In the genomic region with DNA sequence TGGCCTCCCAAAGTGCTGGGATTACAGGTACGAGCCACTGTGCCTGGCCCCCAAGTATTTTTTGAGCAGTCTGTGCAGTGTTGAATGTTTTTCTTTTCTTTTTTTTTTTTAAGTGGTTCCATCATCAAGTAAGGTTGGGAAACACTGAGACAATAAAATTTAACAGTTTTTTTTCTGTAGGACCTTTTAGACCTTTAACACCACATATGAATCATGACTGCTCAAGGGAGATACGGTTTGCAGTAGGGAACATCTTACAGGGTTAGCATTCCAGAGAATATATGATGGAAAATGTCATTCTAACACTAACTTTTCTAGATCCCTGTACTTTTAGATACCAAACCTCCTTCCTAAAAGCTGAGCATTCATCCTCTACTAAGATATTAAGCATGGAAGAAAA, we compare ENCODE assay signal across 26 cellular contexts. TPM values are rescaled to one million over a fixed set of nuclear protein-coding genes. Genes with fewer than 3 reads are reported as not detected.
A peak's percentile ranks its signal among the peaks of the same experiment; 100 is the strongest.
DNase-seq lines count a peak whose midpoint lies in the region; ATAC-seq and TF ChIP-seq lines count a peak whose summit lies in the region.
"Had no signal": no experiment of that assay in that cellular context is flagged by ENCODE, and none has a peak within 500 bp of the region (broad histone marks: within the 10 kb centered on the region; RNA-seq: fewer than 3 reads in every experiment).

No MANE protein-coding gene starts in this region.

- H3K79me2 ChIP-seq in fibroblast of lung (ENCODE audit: control insufficient read depth, insufficient read depth, low read length) (no peaks in the 10 kb centered on the region), OCI-LY7 (ENCODE audit: insufficient read depth, low read depth, low read length) (no peaks in the 10 kb centered on the region)

- H3K4me1 ChIP-seq in fibroblast of lung (ENCODE audit: control insufficient read depth, extremely low read depth, insufficient read depth, low read length) (no peaks in the 10 kb centered on the region), OCI-LY7 (ENCODE audit: insufficient read depth, low read length, poor library complexity, severe bottlenecking) (no peaks in the 10 kb centered on the region)
- H3K4me1 ChIP-seq: colonic mucosa, testis, uterus had no signal

- H3K27ac ChIP-seq in fibroblast of lung (ENCODE audit: insufficient read depth, low read length) = no peak overlapping the region
- H3K27ac ChIP-seq in OCI-LY7 (ENCODE audit: low read depth, low read length, poor library complexity, severe bottlenecking) = no peak overlapping the region
- H3K27ac ChIP-seq: colonic mucosa, testis, uterus had no signal

- TF ChIP-seq CTCF in fibroblast of lung (conservative IDR thresholded peaks at IDR 0.05 in 1 of 2, IDR thresholded peaks at IDR 0.05 in 1 of 2; ENCODE audit: low read depth in 1 of 2, low read length in 2 of 2) = no peak
- TF ChIP-seq CTCF in OCI-LY7 (conservative IDR thresholded peaks at IDR 0.05; ENCODE audit: low read length) = no peak

- BruUV-seq in OCI-LY7 (replicated peaks; lab: Mats Ljungman, UMichigan) = no TSS peak

- H2AFZ ChIP-seq in fibroblast of lung (ENCODE audit: low read length) (no peak overlapping the region), OCI-LY7 (ENCODE audit: low read length) (no peak overlapping the region)

- H3K9me2 ChIP-seq in OCI-LY7 (ENCODE audit: insufficient read depth, low read length) = no peaks in the 10 kb centered on the region

- ATAC-seq in GM19452 (IDR thresholded peaks at IDR 0.05; ENCODE audit: unreplicated experiment) = no peak
- ATAC-seq: left ventricle myocardium superior; sciatic nerve; stimulated activated effector memory CD8-positive, alpha-beta T cell treated with anti-CD3 and anti-CD28 coated beads, Interleukin-12 subunit alpha, Interleukin-12 subunit beta, amount 100 ng/mL, for 72 hours; WTC11 had no signal

- intact Hi-C loops in OCI-LY7 (cut with micrococcal nuclease; ENCODE audit: unreplicated experiment) = no loop called here

- no peaks in the 10 kb centered on the region for H3K27me3 ChIP-seq in fibroblast of lung (ENCODE audit: control insufficient read depth, insufficient read depth, low read length)
- H3K27me3 ChIP-seq: colonic mucosa, testis, uterus had no signal

- H3K9ac ChIP-seq in fibroblast of lung (ENCODE audit: insufficient read depth, low read length) = no peak overlapping the region

- H3K36me3 ChIP-seq in fibroblast of lung (ENCODE audit: control insufficient read depth, insufficient read depth, low read length) (peaks cover 2% of the 10 kb centered on the region), OCI-LY7 (ENCODE audit: insufficient read depth, low read length) (peaks cover 40% of the 10 kb centered on the region)
- H3K36me3 ChIP-seq: colonic mucosa, uterus had no signal

- POLR2A ChIA-PET in OCI-LY7 (lab: Charles Lee) = no interaction called here

- CTCF ChIA-PET in OCI-LY7 (lab: Charles Lee; ENCODE audit: unreplicated experiment) = no interaction called here

- DNase-seq in EL = peak; percentile 72
- DNase-seq in LHCN-M2 (ENCODE audit: low read depth) = peak; percentile 72
- peak; percentile 28 to 55 for DNase-seq in fibroblast of lung (ENCODE audit: low read depth in 2 of 2)
- peak; percentile 41 for DNase-seq in non-pigmented ciliary epithelial cell (ENCODE audit: low read depth)
- no peak for DNase-seq in middle frontal gyrus (ENCODE audit: extremely low spot score, low spot score)
- no peak for DNase-seq in NCI-H345 (lab: John Stamatoyannopoulos, UW)
- DNase-seq in OCI-LY7 (ENCODE audit: low spot score) = no peak
- DNase-seq: activated CD4-positive, alpha-beta T cell treated with anti-CD3 and anti-CD28 coated beads, Interleukin-2, amount 50 U/mL, for 4 hours; activated effector memory CD4-positive, alpha-beta T cell treated with Interleukin-2 at 50 U/mL for 16 hours; activated naive CD8-positive, alpha-beta T cell treated with anti-CD3 and anti-CD28 coated beads, Interleukin-2, amount 10 ng/mL, durations not matched to agents 7 days and 5 days; CD4-positive, CD25-positive, alpha-beta regulatory T cell; colonic mucosa; hippocampal formation; left ventricle myocardium superior; MM.1S; NCI-H2171 treated with DMSO at 0.1 percent for 48 hours; NCI-H69; nephron progenitor cell; posterior cingulate gyrus; T-helper 2 cell; testis; uterus had no signal

- H4K20me1 ChIP-seq in fibroblast of lung (ENCODE audit: control insufficient read depth, extremely low read depth, insufficient read depth, low read length) (no peaks in the 10 kb centered on the region), OCI-LY7 (ENCODE audit: insufficient read depth, low read length) (no peaks in the 10 kb centered on the region)

- H3K4me3 ChIP-seq in fibroblast of lung (replicated peaks in 1 of 4; ENCODE audit: control extremely low read depth in 1 of 4, insufficient read depth in 1 of 4, low read depth in 3 of 4, low read length in 4 of 4) (no peak overlapping the region), OCI-LY7 (ENCODE audit: low read depth, low read length, poor library complexity, severe bottlenecking) (no peak overlapping the region)
- H3K4me3 ChIP-seq: colonic mucosa, testis, uterus had no signal

- H3K4me2 ChIP-seq in fibroblast of lung (ENCODE audit: extremely low read depth, insufficient read depth, low read length) (no peak overlapping the region), OCI-LY7 (ENCODE audit: low read length) (no peak overlapping the region)

- H3K9me3 ChIP-seq in fibroblast of lung (ENCODE audit: control insufficient read depth, insufficient read depth, low read depth, low read length) = no peaks in the 10 kb centered on the region
- no peaks in the 10 kb centered on the region for H3K9me3 ChIP-seq in OCI-LY7 (ENCODE audit: low read length)
- H3K9me3 ChIP-seq: colonic mucosa, testis, uterus had no signal

RNA-seq across cellular contexts. Expression of a gene that starts 41.7 kb away (rescaled TPM):
- 43.3 and 58.5 TPM in 2 replicates for total RNA-seq in LHCN-M2 (2014; rRNA removed)
- polyA plus RNA-seq in LHCN-M2 (2012) = 15.7 TPM
- 23.8 and 28.8 TPM in 2 replicates for total RNA-seq in fibroblast of lung
- 15.9 and 22.1 TPM in 2 replicates for polyA plus RNA-seq in fibroblast of lung
- 18.6 and 21.5 TPM in 2 replicates for polyA plus RNA-seq in fibroblast of lung (2012)
- polyA minus RNA-seq in fibroblast of lung (ENCODE audit: low replicate concordance) = 1.6 and 6.3 TPM in 2 replicates
- 28.2 and 43.2 TPM in 2 replicates for total RNA-seq in OCI-LY7 (2014; rRNA removed; shearing (Covaris generic))
- total RNA-seq in OCI-LY7 (2022) = 33.5 and 38.9 TPM in 2 replicates

Comparison
In these comparisons a context has a peak if more than half of its experiments do, and no peak if none do; other contexts are left out.
1. DNase-seq: peak in EL (single experiment), LHCN-M2 (single experiment), fibroblast of lung (2 of 2) and non-pigmented ciliary epithelial cell (single experiment); none in middle frontal gyrus (single experiment), NCI-H345 (single experiment) and OCI-LY7 (single experiment).